ENCODE assay signal across 8 cellular contexts in genomic region chr17:58006563-58006923, GRCh38. TPM values are rescaled to one million over a fixed set of nuclear protein-coding genes. Genes with fewer than 3 reads are reported as not detected.
DNase-seq lines count a peak whose midpoint lies in the region; ATAC-seq, FAIRE-seq and TF ChIP-seq lines count a peak whose summit lies in the region.

No MANE protein-coding gene starts in this region.

- H2AFZ ChIP-seq in astrocyte (ENCODE audit: low read depth, low read length) (peak overlapping the region; percentile 93), hepatocyte (peak overlapping the region; percentile 54)

- DNase-seq in AG04450 (ENCODE audit: low read depth, low spot score) (peak; percentile 45), NAMALWA (ENCODE audit: low spot score) (peak; percentile 60), T-helper 1 cell (peak in 4 of 5 donors; percentile 21 to 53 (median 37)), astrocyte (ENCODE audit: low read depth) (peak; percentile 57), hepatocyte (ENCODE audit: low spot score) (peak; percentile 93), sciatic nerve (ENCODE audit: low spot score) (peak; percentile 87), GOT3 (lab: John Stamatoyannopoulos, UW) (no peak)

- POLR2A ChIA-PET in AG04450 (lab: Yijun Ruan, JAX), result interaction anchor here (0.7 to 2.9 kb wide), 13 partner anchors 16 to 686 kb away, joined by 3 to 44 read pairs (median 4); partner anchors contain the start of genes DYNLL2, MRPS23, RAD51C and VEZF1

- H3K9me3 Mint-ChIP-seq in astrocyte (ENCODE audit: unreplicated experiment), result no peaks in the 10 kb centered on the region

- H3K27ac ChIP-seq in AG04450 (ENCODE audit: low read depth, low read length) (peak overlapping the region; percentile 96), astrocyte (ENCODE audit: low read depth, low read length) (peak overlapping the region; percentile 99), hepatocyte (peak overlapping the region; percentile 99)

- H3K27me3 ChIP-seq in AG04450 (ENCODE audit: control insufficient read depth, insufficient read depth, low read length), result no peaks in the 10 kb centered on the region
- no peaks in the 10 kb centered on the region for H3K27me3 ChIP-seq in astrocyte (ENCODE audit: insufficient read depth, low read length)
- no peaks in the 10 kb centered on the region for H3K27me3 ChIP-seq in hepatocyte

- no peaks in the 10 kb centered on the region for H3K9me2 ChIP-seq in hepatocyte (replicated peaks; ENCODE audit: insufficient read depth)

- H4K20me1 ChIP-seq in astrocyte (ENCODE audit: insufficient read depth, low read length) (peaks cover 49% of the 10 kb centered on the region), hepatocyte (ENCODE audit: insufficient read depth, poor library complexity, severe bottlenecking) (peaks cover 48% of the 10 kb centered on the region)

- H3K4me3 ChIP-seq in AG04450 (ENCODE audit: low read depth, low read length) (peak overlapping the region; percentile 99), astrocyte (ENCODE audit: insufficient read depth, low read depth, low read length) (peak overlapping the region; percentile 100), hepatocyte (peak overlapping the region; percentile 90)

- FAIRE-seq in astrocyte (lab: Jason Lieb, UNC), result no peak

- ATAC-seq in GM19395 (IDR thresholded peaks at IDR 0.05; ENCODE audit: unreplicated experiment) (peak; percentile 16), sciatic nerve (peak; percentile 82)

- TF ChIP-seq CTCF in AG04450 (IDR thresholded peaks at IDR 0.05; ENCODE audit: low read depth, low read length) (no peak), astrocyte (IDR thresholded peaks at IDR 0.05; ENCODE audit: insufficient read depth, low read depth, low read length) (no peak), hepatocyte (IDR thresholded peaks at IDR 0.05; ENCODE audit: poor library complexity) (no peak)

- peaks cover 29% of the 10 kb centered on the region for H3K4me1 Mint-ChIP-seq in astrocyte (ENCODE audit: low read depth, unreplicated experiment)

- intact Hi-C loops in sciatic nerve (cut with DNase I), result no loop called here

- H3K4me1 ChIP-seq in astrocyte (ENCODE audit: insufficient read depth, low read length) (peaks cover 27% of the 10 kb centered on the region), hepatocyte (ENCODE audit: insufficient read depth) (peaks cover 29% of the 10 kb centered on the region)

- no peaks in the 10 kb centered on the region for H3K27me3 Mint-ChIP-seq in astrocyte (ENCODE audit: low read depth, unreplicated experiment)

- CTCF ChIA-PET in AG04450 (lab: Charles Lee), result interaction anchor here (0.6 to 2.3 kb wide), 6 partner anchors 13 to 173 kb away, joined by 3 to 11 read pairs (median 4); no protein-coding TSS in a partner anchor

- no peaks in the 10 kb centered on the region; the same call in 1 of the 2 replicates for H3K9me3 ChIP-seq in AG04450 (ENCODE audit: control insufficient read depth, insufficient read depth, low read length)
- no peaks in the 10 kb centered on the region for H3K9me3 ChIP-seq in astrocyte (ENCODE audit: insufficient read depth, low read depth, low read length)
- H3K9me3 ChIP-seq in hepatocyte (ENCODE audit: low read depth), result no peaks in the 10 kb centered on the region

- H3K36me3 Mint-ChIP-seq in astrocyte (ENCODE audit: low read depth, unreplicated experiment), result peaks cover 19% of the 10 kb centered on the region

- 1% methylated on average over 20 of the region's 20 CpGs for WGBS in hepatocyte (ENCODE audit: low lambda C conversion rate, missing lambda C conversion rate)

- H3K9ac ChIP-seq in astrocyte (ENCODE audit: low read length), result peak overlapping the region; percentile 100

- H3K4me2 ChIP-seq in astrocyte (ENCODE audit: low read length), result peak overlapping the region; percentile 93
- peak overlapping the region; percentile 92 for H3K4me2 ChIP-seq in hepatocyte

- H3K79me2 ChIP-seq in astrocyte (ENCODE audit: insufficient read depth, low read length), result peaks cover 59% of the 10 kb centered on the region
- H3K79me2 ChIP-seq in hepatocyte, result peaks cover 65% of the 10 kb centered on the region

- H3K36me3 ChIP-seq in astrocyte (ENCODE audit: insufficient read depth, low read length) (peaks cover 34% of the 10 kb centered on the region), hepatocyte (replicated peaks; ENCODE audit: insufficient read depth, low read depth) (peaks cover 12% of the 10 kb centered on the region)

- peak overlapping the region; percentile 100 for H3K4me3 Mint-ChIP-seq in astrocyte (ENCODE audit: unreplicated experiment)

- H3K27ac Mint-ChIP-seq in astrocyte (ENCODE audit: unreplicated experiment), result peak overlapping the region; percentile 99

RNA-seq across cellular contexts. Expression of gene SRSF1, which starts 0.5 kb away (rescaled TPM):
- polyA plus RNA-seq in AG04450 (2011; rRNA removed), result 215 and 249 TPM in 2 replicates
- 278 and 309 TPM in 2 replicates for polyA minus RNA-seq in AG04450 (2011; rRNA and poly(A)+ RNA removed)
- 170 and 196 TPM in 2 replicates for total RNA-seq in astrocyte
- total RNA-seq in hepatocyte, result 175 and 189 TPM in 2 replicates
- polyA plus RNA-seq in hepatocyte, result 98.3 and 107 TPM in 2 replicates
- 169 TPM for total RNA-seq in sciatic nerve

RNA-seq across cellular contexts. Expression of gene VEZF1, which starts 18.5 kb away (rescaled TPM):
- polyA plus RNA-seq in AG04450 (2011; rRNA removed), result 34.2 and 38.9 TPM in 2 replicates
- 65.1 and 68.2 TPM in 2 replicates for polyA minus RNA-seq in AG04450 (2011; rRNA and poly(A)+ RNA removed)
- total RNA-seq in astrocyte, result 42.0 and 50.9 TPM in 2 replicates
- total RNA-seq in hepatocyte, result 56.0 and 57.3 TPM in 2 replicates
- 19.1 and 20.9 TPM in 2 replicates for polyA plus RNA-seq in hepatocyte
- 73.8 TPM for total RNA-seq in sciatic nerve

RNA-seq across cellular contexts. Expression of gene CUEDC1, which starts 51.3 kb away (rescaled TPM):
- 21.6 and 27.6 TPM in 2 replicates for polyA plus RNA-seq in AG04450 (2011; rRNA removed)
- 20.9 and 22.6 TPM in 2 replicates for polyA minus RNA-seq in AG04450 (2011; rRNA and poly(A)+ RNA removed)
- total RNA-seq in astrocyte, result 37.4 and 43.7 TPM in 2 replicates
- total RNA-seq in hepatocyte, result 9.3 and 11.6 TPM in 2 replicates
- 23.3 and 27.4 TPM in 2 replicates for polyA plus RNA-seq in hepatocyte
- total RNA-seq in sciatic nerve, result 44.3 TPM
